Comparison of ENCODE assay signal across 8 cellular contexts in the genomic region with DNA sequence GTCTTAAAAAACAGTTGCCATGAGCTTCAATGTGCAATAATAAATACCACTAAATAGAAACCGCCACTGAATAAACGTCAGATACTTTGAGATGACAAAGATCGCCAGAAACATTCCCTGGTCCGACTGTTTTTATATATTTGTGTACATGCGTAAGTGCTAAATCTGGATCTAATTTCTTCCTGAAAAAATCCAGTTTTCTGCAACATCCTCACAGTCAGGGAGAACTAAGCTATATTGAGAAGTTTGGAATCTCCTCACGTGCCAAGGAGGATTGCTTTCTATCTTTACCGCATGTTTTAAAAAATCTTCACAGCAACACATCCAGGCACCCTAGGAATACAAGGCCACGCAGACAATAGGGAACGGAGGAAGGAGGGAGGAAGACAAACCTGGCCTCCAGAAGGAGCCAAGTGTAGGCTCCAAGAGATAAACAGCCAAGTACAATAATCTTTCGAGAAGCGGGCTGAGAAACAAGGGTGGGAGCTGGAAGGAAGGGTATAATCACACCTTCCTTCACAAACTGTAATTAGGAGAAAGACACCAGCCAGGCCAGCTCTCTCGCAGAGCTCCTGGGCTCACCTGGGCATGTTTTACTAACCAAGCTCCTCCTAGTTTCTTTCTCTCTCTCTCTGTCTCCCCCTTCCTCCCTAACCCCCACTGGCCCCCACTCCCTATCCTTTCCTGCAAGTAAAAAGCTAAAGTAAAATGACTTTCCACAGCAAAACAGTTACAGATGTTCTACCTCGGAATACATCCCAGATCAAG. TPM values are rescaled to one million over a fixed set of nuclear protein-coding genes. Genes with fewer than 3 reads are reported as not detected.
A peak's percentile ranks its signal among the peaks of the same experiment; 100 is the strongest.
DNase-seq lines count a peak whose midpoint lies in the region; ATAC-seq and TF ChIP-seq lines count a peak whose summit lies in the region.

No MANE protein-coding gene starts in this region.

- peak overlapping the region in 1 of 2 donors; percentile 36 for H3K4me3 ChIP-seq in right atrium auricular region
- H3K4me3 ChIP-seq in mucosa of stomach (ENCODE audit: low read length): no peak overlapping the region

- ATAC-seq in left ventricle myocardium superior: no peak
- ATAC-seq in activated CD8-positive, alpha-beta memory T cell treated with anti-CD3 and anti-CD28 coated beads, Interleukin-2, amount 10 ng/mL, durations not matched to agents 7 days and 5 days: no peak
- ATAC-seq in stimulated activated memory B cell treated with anti-CD40 and anti-IgM and Interleukin-4, amounts not matched to agents 10 μg/mL and 1 μg/mL and 100 μg/mL, for 72 hours: no peak

- no peak for TF ChIP-seq CTCF in right atrium auricular region (IDR thresholded peaks at IDR 0.05)

- intact Hi-C loops in left ventricle myocardium superior (cut with micrococcal nuclease): loop anchor here (10.0 kb wide), 1 partner anchor 53 kb away; no protein-coding TSS in a partner anchor

- H3K27ac ChIP-seq in right atrium auricular region (peak overlapping the region; percentile 91 to 95), caudate nucleus (ENCODE audit: low read depth, low read length) (peak overlapping the region; percentile 97)

- H3K4me3 Mint-ChIP-seq in activated CD8-positive, alpha-beta memory T cell treated with anti-CD3 and anti-CD28 coated beads, Interleukin-2, amount 10 ng/mL, durations not matched to agents 7 days and 5 days: no peak overlapping the region
- no peak overlapping the region for H3K4me3 Mint-ChIP-seq in stimulated activated memory B cell treated with anti-CD40 and anti-IgM and Interleukin-4, amounts not matched to agents 10 μg/mL and 1 μg/mL and 100 μg/mL, for 72 hours

- H3K4me1 ChIP-seq in right atrium auricular region (peaks cover 0 to 82% of the 10 kb centered on the region in 2 donors), mucosa of stomach (ENCODE audit: control insufficient read depth, insufficient read depth, low read length) (peaks cover 51% of the 10 kb centered on the region)

- H3K9me3 ChIP-seq in right atrium auricular region (no peaks in the 10 kb centered on the region), mucosa of stomach (ENCODE audit: control insufficient read depth, low read length) (no peaks in the 10 kb centered on the region)

- peaks cover 33% of the 10 kb centered on the region for H3K36me3 Mint-ChIP-seq in activated CD8-positive, alpha-beta memory T cell treated with anti-CD3 and anti-CD28 coated beads, Interleukin-2, amount 10 ng/mL, durations not matched to agents 7 days and 5 days
- peaks cover 5% of the 10 kb centered on the region for H3K36me3 Mint-ChIP-seq in stimulated activated memory B cell treated with anti-CD40 and anti-IgM and Interleukin-4, amounts not matched to agents 10 μg/mL and 1 μg/mL and 100 μg/mL, for 72 hours

- H3K9me3 Mint-ChIP-seq in activated CD8-positive, alpha-beta memory T cell treated with anti-CD3 and anti-CD28 coated beads, Interleukin-2, amount 10 ng/mL, durations not matched to agents 7 days and 5 days (ENCODE audit: low read depth): no peaks in the 10 kb centered on the region
- no peaks in the 10 kb centered on the region for H3K9me3 Mint-ChIP-seq in stimulated activated memory B cell treated with anti-CD40 and anti-IgM and Interleukin-4, amounts not matched to agents 10 μg/mL and 1 μg/mL and 100 μg/mL, for 72 hours

- H3K36me3 ChIP-seq in right atrium auricular region (no peaks in the 10 kb centered on the region), mucosa of stomach (ENCODE audit: control insufficient read depth, insufficient read depth, low read length) (no peaks in the 10 kb centered on the region)

- H3K4me1 Mint-ChIP-seq in activated CD8-positive, alpha-beta memory T cell treated with anti-CD3 and anti-CD28 coated beads, Interleukin-2, amount 10 ng/mL, durations not matched to agents 7 days and 5 days: peaks cover 71% of the 10 kb centered on the region
- peaks cover 69% of the 10 kb centered on the region for H3K4me1 Mint-ChIP-seq in stimulated activated memory B cell treated with anti-CD40 and anti-IgM and Interleukin-4, amounts not matched to agents 10 μg/mL and 1 μg/mL and 100 μg/mL, for 72 hours

- DNase-seq in right atrium auricular region (ENCODE audit: low spot score): no peak
- DNase-seq in left ventricle myocardium superior: no peak
- no peak for DNase-seq in caudate nucleus (lab: John Stamatoyannopoulos, UW)
- no peak for DNase-seq in activated CD8-positive, alpha-beta memory T cell treated with anti-CD3 and anti-CD28 coated beads, Interleukin-2, amount 10 ng/mL, durations not matched to agents 7 days and 5 days
- DNase-seq in cerebellum (ENCODE audit: low spot score): no peak
- DNase-seq in NCI-H146 (lab: John Stamatoyannopoulos, UW): no peak

- H3K27me3 ChIP-seq in right atrium auricular region (no peaks in the 10 kb centered on the region), mucosa of stomach (ENCODE audit: control insufficient read depth, insufficient read depth, low read length) (no peaks in the 10 kb centered on the region)

- CTCF ChIA-PET in activated CD8-positive, alpha-beta memory T cell treated with anti-CD3 and anti-CD28 coated beads, Interleukin-2, amount 10 ng/mL, durations not matched to agents 7 days and 5 days (lab: Charles Lee): no interaction called here

- no peak overlapping the region for H3K27ac Mint-ChIP-seq in activated CD8-positive, alpha-beta memory T cell treated with anti-CD3 and anti-CD28 coated beads, Interleukin-2, amount 10 ng/mL, durations not matched to agents 7 days and 5 days
- H3K27ac Mint-ChIP-seq in stimulated activated memory B cell treated with anti-CD40 and anti-IgM and Interleukin-4, amounts not matched to agents 10 μg/mL and 1 μg/mL and 100 μg/mL, for 72 hours: no peak overlapping the region

- H3K27me3 Mint-ChIP-seq in activated CD8-positive, alpha-beta memory T cell treated with anti-CD3 and anti-CD28 coated beads, Interleukin-2, amount 10 ng/mL, durations not matched to agents 7 days and 5 days: no peaks in the 10 kb centered on the region
- H3K27me3 Mint-ChIP-seq in stimulated activated memory B cell treated with anti-CD40 and anti-IgM and Interleukin-4, amounts not matched to agents 10 μg/mL and 1 μg/mL and 100 μg/mL, for 72 hours: no peaks in the 10 kb centered on the region

- H3K9ac ChIP-seq in mucosa of stomach (ENCODE audit: low read length): peak overlapping the region; percentile 30

RNA-seq across cellular contexts. Expression of a gene that starts 5.6 kb away (rescaled TPM):
- total RNA-seq in right atrium auricular region (10 to 100 TPM; 30.2 to 64.6 TPM), left ventricle myocardium superior (26.2 TPM), cerebellum (78.3 TPM)
- 10 to 100 TPM; 45.3 to 53.2 TPM for total RNA-seq in activated CD8-positive, alpha-beta memory T cell treated with anti-CD3 and anti-CD28 coated beads, Interleukin-2, amount 10 ng/mL, durations not matched to agents 7 days and 5 days
